26 cellular contexts compared by ENCODE assay signal in the genomic region with DNA sequence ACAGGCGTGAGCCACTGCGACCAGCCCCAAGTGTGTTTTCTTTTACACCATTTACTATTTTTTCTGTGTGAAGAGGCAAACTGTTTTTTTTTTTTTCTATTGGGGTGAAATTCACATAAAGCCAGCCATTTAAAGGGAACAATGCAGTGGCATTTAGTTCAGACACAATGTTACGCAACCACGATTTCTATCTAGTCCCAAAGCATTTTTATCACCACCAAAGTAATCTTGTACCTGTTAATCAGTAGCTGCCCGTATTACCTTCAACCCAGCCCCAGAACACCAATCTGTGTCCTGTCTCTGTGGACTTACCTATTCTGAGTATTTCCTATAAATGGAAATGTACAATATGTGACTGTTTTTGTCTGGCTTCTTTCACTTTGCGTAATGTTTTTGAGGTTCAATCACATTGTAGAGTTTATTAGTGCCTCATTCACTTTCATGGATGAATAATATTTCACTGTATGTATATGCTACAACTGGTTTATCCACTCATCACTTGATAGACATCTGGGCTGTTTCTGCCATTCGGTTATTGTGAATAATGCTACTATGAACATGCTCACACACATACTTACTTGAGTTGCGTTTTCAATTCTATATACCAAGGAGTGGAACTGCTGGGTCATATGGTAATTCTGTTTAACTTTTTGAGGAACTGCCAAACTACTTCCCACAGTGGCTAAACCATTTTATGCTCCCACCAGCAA.
DNase-seq lines count a peak whose midpoint lies in the region; ATAC-seq, FAIRE-seq and TF ChIP-seq lines count a peak whose summit lies in the region.
"Had no signal": no experiment of that assay in that cellular context is flagged by ENCODE, and none has a peak within 500 bp of the region (broad histone marks: within the 10 kb centered on the region; RNA-seq: fewer than 3 reads in every experiment).

No MANE protein-coding gene starts in this region.

- TF ChIP-seq CTCF in Panc1 (IDR thresholded peaks at IDR 0.05) = no peak
- TF ChIP-seq CTCF in left lung (IDR thresholded peaks at IDR 0.05) = no peak

- FAIRE-seq in small intestine (lab: Jason Lieb, UNC) (no peak), GM12892 (lab: Jason Lieb, UNC) (no peak)
- FAIRE-seq: GM18507, pancreas had no signal

- H3K36me3 ChIP-seq in Panc1 (ENCODE audit: control insufficient read depth, insufficient read depth, low read length) (peaks cover 8% of the 10 kb centered on the region; the same call in 1 of the 2 replicates), small intestine (ENCODE audit: control insufficient read depth in 2 of 2, insufficient read depth in 2 of 2, low read length in 2 of 2) (peaks cover 0 to 5% of the 10 kb centered on the region in 2 donors), left lung (peaks cover 0 to 90% of the 10 kb centered on the region in 2 donors)

- no peaks in the 10 kb centered on the region for H3K27me3 ChIP-seq in Panc1 (ENCODE audit: control insufficient read depth, insufficient read depth, low read length)
- no peaks in the 10 kb centered on the region for H3K27me3 ChIP-seq in small intestine (ENCODE audit: control insufficient read depth in 2 of 2, insufficient read depth in 2 of 2, low read length in 2 of 2)
- H3K27me3 ChIP-seq in left lung = no peaks in the 10 kb centered on the region
- H3K27me3 ChIP-seq: BLaER1 treated with 17β-estradiol and CSF1 and Interleukin-3, amounts not matched to agents 10 nM and 100 nM; heart right ventricle; pancreas; upper lobe of right lung had no signal

- H3K4me1 ChIP-seq in Panc1 (ENCODE audit: control insufficient read depth, insufficient read depth, low read length) (peaks cover 11% of the 10 kb centered on the region), small intestine (ENCODE audit: control insufficient read depth in 2 of 2, insufficient read depth in 1 of 2, low read depth in 1 of 2, low read length in 1 of 2) (peaks cover 0 to 2% of the 10 kb centered on the region in 2 donors), left lung (peaks cover 0 to 5% of the 10 kb centered on the region in 2 donors)
- H3K4me1 ChIP-seq: upper lobe of right lung had no signal

- intact Hi-C loops in Panc1 (cut with micrococcal nuclease; ENCODE audit: unreplicated experiment) = no loop called here
- intact Hi-C loops in left lung (cut with DNase I) = no loop called here

- WGBS in small intestine, 3 donors = 46 to 65% (median 62%) methylated on average over 8 of the region's 8 CpGs

- no peak for ATAC-seq in Panc1
- no peak for ATAC-seq in left lung
- ATAC-seq: heart right ventricle, pancreas, right cardiac atrium, SK-N-SH treated with all-trans-retinoic acid at 6 μM for 48 hours, T-helper 17 cell, upper lobe of right lung had no signal

- peak overlapping the region; percentile 8; the same call in 1 of the 2 replicates for H3K27ac ChIP-seq in Panc1 (ENCODE audit: low read length)
- no peak overlapping the region for H3K27ac ChIP-seq in epithelial cell of prostate
- H3K27ac ChIP-seq in small intestine (ENCODE audit: low read depth in 1 of 2, low read length in 1 of 2) = no peak overlapping the region
- no peak overlapping the region for H3K27ac ChIP-seq in left lung
- H3K27ac ChIP-seq: BLaER1 treated with 17β-estradiol and CSF1 and Interleukin-3, amounts not matched to agents 10 nM and 100 nM; heart right ventricle; pancreas; upper lobe of right lung had no signal

- H3K4me3 ChIP-seq in Panc1 (ENCODE audit: low read depth in 2 of 2, low read length in 2 of 2) (no peak overlapping the region), small intestine (ENCODE audit: low read depth in 1 of 2, low read length in 2 of 2) (no peak overlapping the region), left lung (no peak overlapping the region)
- H3K4me3 ChIP-seq: BLaER1 treated with 17β-estradiol and CSF1 and Interleukin-3, amounts not matched to agents 10 nM and 100 nM; heart right ventricle; pancreas; upper lobe of right lung had no signal

- TSS peak; percentile 45 for BruUV-seq in Panc1 (replicated peaks; lab: Mats Ljungman, UMichigan)

- H3K9me3 ChIP-seq in Panc1 (ENCODE audit: control insufficient read depth, insufficient read depth, low read depth, low read length) = no peaks in the 10 kb centered on the region
- no peaks in the 10 kb centered on the region for H3K9me3 ChIP-seq in small intestine (ENCODE audit: control insufficient read depth, low read depth)
- H3K9me3 ChIP-seq in left lung = no peaks in the 10 kb centered on the region
- H3K9me3 ChIP-seq: BLaER1 treated with 17β-estradiol and CSF1 and Interleukin-3, amounts not matched to agents 10 nM and 100 nM; Caco-2; heart right ventricle; pancreas; upper lobe of right lung had no signal

- POLR2A ChIA-PET in Panc1 (lab: Charles Lee) = no interaction called here

- TF ChIP-seq POLR2A in GM12892 (IDR thresholded peaks at IDR 0.05; ENCODE audit: low read depth, low read length) = no peak

- in situ Hi-C loops in Panc1 (cut with HindIII; ENCODE audit: low pct_unique_long_range_greater_than_20kb, low sequenced_read_pairs) (no loop called here), G401 (cut with HindIII; ENCODE audit: low sequenced_read_pairs) (no loop called here)

- DNase-seq in HuH-7 (ENCODE audit: low spot score) (peak; percentile 32), Panc1 (ENCODE audit: low read depth, low spot score) (no peak), epithelial cell of prostate (ENCODE audit: low read depth, low spot score) (peak; percentile 39), small intestine (peak; percentile 57), G401 (ENCODE audit: low spot score) (no peak), left lung (no peak), GM12892 (ENCODE audit: insufficient read length) (no peak)
- DNase-seq: activated CD4-positive, alpha-beta T cell treated with anti-CD3 and anti-CD28 coated beads for 4 hours; activated CD8-positive, alpha-beta memory T cell treated with anti-CD3 and anti-CD28 coated beads for 24 hours; activated T-cell treated with anti-CD3 and anti-CD28 coated beads, Interleukin-2, amount 50 U/mL, for 1 hour; cerebellar nuclear complex; DMS79; GF-D8; heart right ventricle; mammary epithelial cell; NCI-H1436; NCI-H345; pancreas; right cardiac atrium; stimulated activated CD4-positive, alpha-beta T cell treated with anti-CD3 and anti-CD28 coated beads, Interleukin-2, amount 100 ng/mL, for 48 hours; T-helper 17 cell; upper lobe of right lung had no signal

- CTCF ChIA-PET in Panc1 (lab: Charles Lee) = no interaction called here

Comparison
In these comparisons a context has a peak if more than half of its experiments do, and no peak if none do; other contexts are left out.
1. DNase-seq: peak in HuH-7 (single experiment), epithelial cell of prostate (single experiment) and small intestine (single experiment); none in Panc1 (single experiment), G401 (single experiment), left lung (0 of 2) and GM12892 (single experiment).